Comparison of ENCODE assay signal across 17 cellular contexts in genomic region chr7:149727053-149727452, GRCh38. TPM values are rescaled to one million over a fixed set of nuclear protein-coding genes. Genes with fewer than 3 reads are reported as not detected.
"Had no signal": no experiment of that assay in that cellular context is flagged by ENCODE, and none has a peak within 500 bp of the region (broad histone marks: within the 10 kb centered on the region; RNA-seq: fewer than 3 reads in every experiment).

No MANE protein-coding gene starts in this region.

- ATAC-seq: left lobe of liver; stimulated activated naive CD8-positive, alpha-beta T cell treated with anti-CD3 and anti-CD28 coated beads, Interleukin-15, Interleukin-2, amounts not matched to agents 100 U/mL and 50 U/mL, for 24 hours had no signal

- H3K4me3 Mint-ChIP-seq: activated B cell treated with CpG ODN at 0.5 μM for 24 hours; activated CD4-positive, alpha-beta T cell treated with anti-CD3 and anti-CD28 coated beads, Interleukin-2, amount 10 ng/mL, durations not matched to agents 7 days and 5 days; activated naive CD8-positive, alpha-beta T cell; memory B cell; T-helper 1 cell treated with Interleukin-12 subunit alpha and Interleukin-12 subunit beta and Interleukin-4 antibody, amounts not matched to agents 30 μg/mL and 1 μg/mL, for 36 hours had no signal

- H3K27ac ChIP-seq: brain microvascular endothelial cell, esophagus muscularis mucosa, right lobe of liver, testis had no signal

- DNase-seq: activated B cell treated with CpG ODN at 0.5 μM for 24 hours; activated CD4-positive, alpha-beta T cell treated with anti-CD3 and anti-CD28 coated beads, Interleukin-2, amount 10 ng/mL, durations not matched to agents 7 days and 5 days; activated CD8-positive, alpha-beta memory T cell treated with anti-CD3 and anti-CD28 coated beads for 24 hours; brain microvascular endothelial cell; stimulated activated CD4-positive, alpha-beta T cell treated with anti-CD3 and anti-CD28 coated beads, Interleukin-12 subunit alpha, Interleukin-12 subunit beta, amount 100 ng/mL, for 4 hours; stimulated activated CD4-positive, alpha-beta T cell treated with anti-CD3 and anti-CD28 coated beads, Interleukin-2, amount 100 ng/mL, for 48 hours; stimulated activated CD8-positive, alpha-beta memory T cell treated with anti-CD3 and anti-CD28 coated beads, Interleukin-4, amount 100 ng/mL, for 48 hours; stimulated activated naive CD8-positive, alpha-beta T cell treated with anti-CD3 and anti-CD28 coated beads, Interleukin-15, Interleukin-2, amounts not matched to agents 100 U/mL and 50 U/mL, for 24 hours; testis had no signal

- H3K9me3 Mint-ChIP-seq: activated B cell treated with CpG ODN at 0.5 μM for 24 hours; activated CD4-positive, alpha-beta T cell treated with anti-CD3 and anti-CD28 coated beads, Interleukin-2, amount 10 ng/mL, durations not matched to agents 7 days and 5 days; activated T-helper 2 cell treated with anti-CD3 and anti-CD28 coated beads, Interferon-gamma antibody, Interleukin-2, Interleukin-4, amounts not matched to agents 10 μg/mL and 5 μg/mL and 100 μg/mL, durations not matched to agents 14 hours and 24 hours and 36 hours; memory B cell; T-helper 1 cell treated with Interleukin-12 subunit alpha and Interleukin-12 subunit beta and Interleukin-4 antibody, amounts not matched to agents 30 μg/mL and 1 μg/mL, for 36 hours had no signal

- H3K27me3 Mint-ChIP-seq: activated B cell treated with CpG ODN at 0.5 μM for 24 hours; activated CD4-positive, alpha-beta T cell treated with anti-CD3 and anti-CD28 coated beads, Interleukin-2, amount 10 ng/mL, durations not matched to agents 7 days and 5 days; activated naive CD8-positive, alpha-beta T cell; memory B cell had no signal

- H3K27ac Mint-ChIP-seq: activated B cell treated with CpG ODN at 0.5 μM for 24 hours; activated CD4-positive, alpha-beta T cell treated with anti-CD3 and anti-CD28 coated beads, Interleukin-2, amount 10 ng/mL, durations not matched to agents 7 days and 5 days; activated naive CD8-positive, alpha-beta T cell; activated T-helper 2 cell treated with anti-CD3 and anti-CD28 coated beads, Interferon-gamma antibody, Interleukin-2, Interleukin-4, amounts not matched to agents 10 μg/mL and 5 μg/mL and 100 μg/mL, durations not matched to agents 14 hours and 24 hours and 36 hours; memory B cell; T-helper 1 cell treated with Interleukin-12 subunit alpha and Interleukin-12 subunit beta and Interleukin-4 antibody, amounts not matched to agents 30 μg/mL and 1 μg/mL, for 36 hours had no signal

- H3K4me1 Mint-ChIP-seq: activated B cell treated with CpG ODN at 0.5 μM for 24 hours; activated CD4-positive, alpha-beta T cell treated with anti-CD3 and anti-CD28 coated beads, Interleukin-2, amount 10 ng/mL, durations not matched to agents 7 days and 5 days; memory B cell had no signal

- H3K9me3 ChIP-seq: esophagus muscularis mucosa, right lobe of liver, testis had no signal

- H3K36me3 ChIP-seq: right lobe of liver had no signal

- H3K4me1 ChIP-seq: right lobe of liver, testis had no signal

- H3K27me3 ChIP-seq: brain microvascular endothelial cell, dorsolateral prefrontal cortex, esophagus muscularis mucosa, right lobe of liver, testis had no signal

- H3K4me3 ChIP-seq: dorsolateral prefrontal cortex, esophagus muscularis mucosa, right lobe of liver, testis had no signal

RNA-seq across cellular contexts. Expression of gene ZNF467, which starts 46.3 kb away (rescaled TPM):
- total RNA-seq: activated T-helper 2 cell treated with anti-CD3 and anti-CD28 coated beads, Interferon-gamma antibody, Interleukin-2, Interleukin-4, amounts not matched to agents 10 μg/mL and 5 μg/mL and 100 μg/mL, durations not matched to agents 14 hours and 24 hours and 36 hours had no signal
